In the genomic region with DNA sequence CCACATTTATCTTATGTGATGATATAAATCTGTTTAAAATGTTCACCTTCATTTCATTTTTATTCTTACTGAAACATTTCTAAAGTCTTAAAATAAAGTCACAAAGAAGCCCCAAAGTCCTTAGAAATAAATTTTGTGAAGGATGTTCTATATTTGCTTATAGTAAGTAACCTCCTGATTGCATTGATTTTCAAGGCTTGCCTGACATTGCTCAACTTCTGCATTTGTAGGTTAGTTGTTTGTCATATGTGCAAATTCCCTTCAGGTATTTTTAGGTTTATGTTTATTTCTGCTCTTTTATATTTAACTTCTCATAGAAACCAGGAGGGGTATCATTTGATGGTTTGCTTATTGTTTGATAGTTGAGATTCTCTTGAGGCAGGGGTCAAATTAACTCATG, we compare ENCODE assay signal across 27 cellular contexts.
"Had no signal": no experiment of that assay in that cellular context is flagged by ENCODE, and none has a peak within 500 bp of the region (broad histone marks: within the 10 kb centered on the region; RNA-seq: fewer than 3 reads in every experiment).

No MANE protein-coding gene starts in this region.

- H3K4me3 ChIP-seq: left lung, lower lobe of right lung, neural progenitor cell, ovary, skin epidermis, suprapubic skin, thoracic aorta, tibial artery, upper lobe of right lung had no signal

- H3K9me3 Mint-ChIP-seq: stimulated activated effector memory CD8-positive, alpha-beta T cell treated with anti-CD3 and anti-CD28 coated beads, Interleukin-12 subunit alpha, Interleukin-12 subunit beta, amount 100 ng/mL, for 72 hours; stimulated activated naive CD8-positive, alpha-beta T cell treated with anti-CD3 and anti-CD28 coated beads, Interleukin-15, Interleukin-2, amounts not matched to agents 100 ng/mL and 50 ng/mL, for 24 hours had no signal

- H3K9ac ChIP-seq: neural progenitor cell had no signal

- H3K27me3 Mint-ChIP-seq: naive B cell; progenitor cell of endocrine pancreas; stimulated activated naive CD8-positive, alpha-beta T cell treated with anti-CD3 and anti-CD28 coated beads, Interleukin-15, Interleukin-2, amounts not matched to agents 100 ng/mL and 50 ng/mL, for 24 hours had no signal

- FAIRE-seq: urothelium cell line had no signal

- H3K4me2 ChIP-seq: neural progenitor cell had no signal

- H3K27ac Mint-ChIP-seq: mesothelial cell of epicardium; natural killer cell; nephron progenitor cell; neural progenitor cell; progenitor cell of endocrine pancreas; stimulated activated effector memory CD8-positive, alpha-beta T cell treated with anti-CD3 and anti-CD28 coated beads, Interleukin-12 subunit alpha, Interleukin-12 subunit beta, amount 100 ng/mL, for 72 hours; stimulated activated naive CD8-positive, alpha-beta T cell treated with anti-CD3 and anti-CD28 coated beads, Interleukin-15, Interleukin-2, amounts not matched to agents 100 ng/mL and 50 ng/mL, for 24 hours had no signal

- ATAC-seq: left colon; left lung; lower lobe of right lung; natural killer cell; right cardiac atrium; sciatic nerve; stimulated activated effector memory CD8-positive, alpha-beta T cell treated with anti-CD3 and anti-CD28 coated beads, Interleukin-12 subunit alpha, Interleukin-12 subunit beta, amount 100 ng/mL, for 72 hours; upper lobe of right lung had no signal

- H3K36me3 ChIP-seq: left lung, lower lobe of right lung, neural progenitor cell, ovary, suprapubic skin, thoracic aorta, tibial artery, upper lobe of right lung had no signal

- H3K4me3 Mint-ChIP-seq: mesothelial cell of epicardium; natural killer cell; nephron progenitor cell; neural progenitor cell; stimulated activated effector memory CD8-positive, alpha-beta T cell treated with anti-CD3 and anti-CD28 coated beads, Interleukin-12 subunit alpha, Interleukin-12 subunit beta, amount 100 ng/mL, for 72 hours; stimulated activated naive CD8-positive, alpha-beta T cell treated with anti-CD3 and anti-CD28 coated beads, Interleukin-15, Interleukin-2, amounts not matched to agents 100 ng/mL and 50 ng/mL, for 24 hours had no signal

- H3K4me1 ChIP-seq: left lung, lower lobe of right lung, neural progenitor cell, suprapubic skin, tibial artery, upper lobe of right lung had no signal

- H3K27ac ChIP-seq: left lung, lower lobe of right lung, neural progenitor cell, ovary, skin epidermis, suprapubic skin, thoracic aorta, tibial artery, upper lobe of right lung had no signal

- H2AFZ ChIP-seq: neural progenitor cell had no signal

- H3K4me1 Mint-ChIP-seq: natural killer cell; nephron progenitor cell; neural progenitor cell; stimulated activated effector memory CD8-positive, alpha-beta T cell treated with anti-CD3 and anti-CD28 coated beads, Interleukin-12 subunit alpha, Interleukin-12 subunit beta, amount 100 ng/mL, for 72 hours had no signal

- H3K27me3 ChIP-seq: left lung, neural progenitor cell, ovary, suprapubic skin, tibial artery, upper lobe of right lung had no signal

- DNase-seq: hippocampal formation; kidney; left colon; left lung; lower lobe of right lung; mammary epithelial cell; mesendoderm; naive B cell; natural killer cell; nephron progenitor cell; ovary; right cardiac atrium; stimulated activated CD4-positive, alpha-beta T cell treated with anti-CD3 and anti-CD28 coated beads, Interleukin-4, amount 100 ng/mL, for 24 hours; stimulated activated naive CD4-positive, alpha-beta T cell; tibial artery; trophoblast cell; upper lobe of right lung had no signal

- H3K9me3 ChIP-seq: lower lobe of right lung, ovary, suprapubic skin, thoracic aorta, tibial artery, upper lobe of right lung had no signal
